In the genomic region with DNA sequence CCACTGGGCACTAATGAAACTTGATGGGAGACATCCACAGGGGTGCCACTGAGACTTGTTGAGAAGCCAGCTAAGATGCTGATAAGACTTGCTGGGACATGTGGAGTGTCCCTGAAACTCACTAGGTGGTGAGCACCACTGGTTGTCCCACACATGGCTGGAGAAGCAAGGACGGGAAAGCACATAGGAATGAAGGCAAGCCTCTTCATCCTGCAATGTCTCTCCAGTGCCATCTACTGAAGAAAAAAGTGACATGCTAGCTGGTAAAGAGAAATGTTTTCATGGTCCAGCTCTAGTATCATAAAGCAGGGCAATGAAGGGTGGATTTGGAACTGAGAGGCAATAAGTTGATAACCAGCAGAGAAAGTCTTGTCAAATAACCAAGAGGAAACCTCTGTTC, we compare ENCODE assay signal across 10 cellular contexts.
DNase-seq lines count a peak whose midpoint lies in the region; ATAC-seq and TF ChIP-seq lines count a peak whose summit lies in the region.
"Had no signal": no experiment of that assay in that cellular context is flagged by ENCODE, and none has a peak within 500 bp of the region (broad histone marks: within the 10 kb centered on the region; RNA-seq: fewer than 3 reads in every experiment).

No MANE protein-coding gene starts in this region.

- WGBS in liver, result 63% methylated on average over 1 of the region's 1 CpG

- CTCF ChIA-PET in HEK293T (lab: Yijun Ruan, JAX), result no interaction called here

- DNase-seq in DMS53 (lab: John Stamatoyannopoulos, UW) (peak; percentile 72), HEK293T (ENCODE audit: extremely low spot score) (peak; percentile 12), RWPE2 (ENCODE audit: low spot score) (no peak), NOMO-1 treated with DMSO at 0.1 percent for 48 hours (lab: John Stamatoyannopoulos, UW; ENCODE audit: unreplicated experiment) (no peak), NCI-H1417 (lab: John Stamatoyannopoulos, UW) (no peak), NCI-H146 (lab: John Stamatoyannopoulos, UW) (no peak)
- DNase-seq: DMS79 treated with DMSO at 0.1 percent for 48 hours; nucleus accumbens; stimulated activated naive B cell treated with anti-CD40 and anti-IgM and Interleukin-4, amounts not matched to agents 10 μg/mL and 1 μg/mL and 100 μg/mL, for 72 hours had no signal

- H3K4me1 ChIP-seq in RWPE2 (ENCODE audit: insufficient read depth, poor library complexity, severe bottlenecking) (no peaks in the 10 kb centered on the region), liver (ENCODE audit: control insufficient read depth in 4 of 4, insufficient read depth in 4 of 4, low read length in 3 of 4) (peaks cover 0 to 17% (median 5%) of the 10 kb centered on the region in 4 donors)

- TF ChIP-seq RAD21 in liver (IDR thresholded peaks at IDR 0.05), result peak; percentile 51 to 63

- POLR2A ChIA-PET in HEK293T (lab: Yijun Ruan, JAX), result no interaction called here

- ATAC-seq in RWPE2 (ENCODE audit: low read depth), result no peak
- ATAC-seq: stimulated activated naive B cell treated with anti-CD40 and anti-IgM and Interleukin-4, amounts not matched to agents 10 μg/mL and 1 μg/mL and 100 μg/mL, for 72 hours had no signal

- no peak overlapping the region for H3K9ac ChIP-seq in liver (ENCODE audit: low read depth in 1 of 2, low read length in 2 of 2)

- no peak overlapping the region for H3K27ac ChIP-seq in RWPE2 (ENCODE audit: poor library complexity, severe bottlenecking)
- H3K27ac ChIP-seq in liver (ENCODE audit: low read depth in 1 of 2, low read length in 2 of 2), result no peak overlapping the region

- H3K27me3 ChIP-seq in RWPE2 (ENCODE audit: insufficient read depth, poor library complexity, severe bottlenecking), result no peaks in the 10 kb centered on the region
- H3K27me3 ChIP-seq in liver (ENCODE audit: control insufficient read depth in 4 of 4, insufficient read depth in 4 of 4, low read length in 3 of 4), result peaks cover 0 to 3% (median 0%) of the 10 kb centered on the region in 4 donors

- H3K36me3 ChIP-seq in RWPE2 (ENCODE audit: low read depth) (no peaks in the 10 kb centered on the region), liver (ENCODE audit: control insufficient read depth in 4 of 4, insufficient read depth in 3 of 4, low read depth in 1 of 4, low read length in 3 of 4) (no peaks in the 10 kb centered on the region)

- no peak overlapping the region for H3K4me3 ChIP-seq in RWPE2 (ENCODE audit: severe bottlenecking)
- H3K4me3 ChIP-seq in liver (ENCODE audit: low read depth in 1 of 3, low read length in 3 of 3), result no peak overlapping the region

- peak; percentile 49 for TF ChIP-seq CTCF in RWPE2 (IDR thresholded peaks at IDR 0.05; ENCODE audit: poor library complexity, severe bottlenecking)
- TF ChIP-seq CTCF in liver (IDR thresholded peaks at IDR 0.05; ENCODE audit: low read depth, low read length, missing input control), result peak; percentile 14

- H3K9me3 ChIP-seq in RWPE2 (ENCODE audit: severe bottlenecking) (no peaks in the 10 kb centered on the region), liver (ENCODE audit: control insufficient read depth in 4 of 4, low read length in 3 of 4) (no peaks in the 10 kb centered on the region)

TF ChIP-seq in HEK293T, 16 proteins besides CTCF, POLR2A, EP300 and RAD21:
- TF ChIP-seq ELF4 (IDR thresholded peaks at IDR 0.05), result no peak
- TF ChIP-seq TARDBP (IDR thresholded peaks at IDR 0.05), result no peak
- no peak for TF ChIP-seq L3MBTL2 (conservative IDR thresholded peaks at IDR 0.05)
- TF ChIP-seq NFRKB (IDR thresholded peaks at IDR 0.05), result no peak
- no peak for TF ChIP-seq ARNT (IDR thresholded peaks at IDR 0.05)
- no peak for TF ChIP-seq FOXA1 (IDR thresholded peaks at IDR 0.05)
- TF ChIP-seq LEF1 (IDR thresholded peaks at IDR 0.05; ENCODE audit: borderline replicate concordance), result no peak
- no peak for TF ChIP-seq HDGF (IDR thresholded peaks at IDR 0.05; ENCODE audit: borderline replicate concordance)
- TF ChIP-seq FOXK2 (IDR thresholded peaks at IDR 0.05), result no peak
- TF ChIP-seq BHLHE40 (IDR thresholded peaks at IDR 0.05; ENCODE audit: borderline replicate concordance), result no peak
- TF ChIP-seq, protein P1, sequence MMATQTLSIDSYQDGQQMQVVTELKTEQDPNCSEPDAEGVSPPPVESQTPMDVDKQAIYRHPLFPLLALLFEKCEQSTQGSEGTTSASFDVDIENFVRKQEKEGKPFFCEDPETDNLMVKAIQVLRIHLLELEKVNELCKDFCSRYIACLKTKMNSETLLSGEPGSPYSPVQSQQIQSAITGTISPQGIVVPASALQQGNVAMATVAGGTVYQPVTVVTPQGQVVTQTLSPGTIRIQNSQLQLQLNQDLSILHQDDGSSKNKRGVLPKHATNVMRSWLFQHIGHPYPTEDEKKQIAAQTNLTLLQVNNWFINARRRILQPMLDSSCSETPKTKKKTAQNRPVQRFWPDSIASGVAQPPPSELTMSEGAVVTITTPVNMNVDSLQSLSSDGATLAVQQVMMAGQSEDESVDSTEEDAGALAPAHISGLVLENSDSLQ (IDR thresholded peaks at IDR 0.05), result no peak
- no peak for TF ChIP-seq SUZ12 (IDR thresholded peaks at IDR 0.05)

TF ChIP-seq in liver, 16 proteins besides CTCF, POLR2A, EP300 and RAD21:
- TF ChIP-seq SP1 (IDR thresholded peaks at IDR 0.05) (no peak), GABPA (IDR thresholded peaks at IDR 0.05 in 1 of 2, conservative IDR thresholded peaks at IDR 0.05 in 1 of 2) (no peak), RXRA (IDR thresholded peaks at IDR 0.05) (no peak), HNF4A (conservative IDR thresholded peaks at IDR 0.05) (no peak), HNF4G (IDR thresholded peaks at IDR 0.05) (no peak), TAF1 (conservative IDR thresholded peaks at IDR 0.05) (no peak), FOXA2 (IDR thresholded peaks at IDR 0.05) (no peak), YY1 (IDR thresholded peaks at IDR 0.05) (no peak), FOXA1 (IDR thresholded peaks at IDR 0.05) (no peak), JUND (IDR thresholded peaks at IDR 0.05) (no peak), NR2F2 (IDR thresholded peaks at IDR 0.05) (no peak)
- TF ChIP-seq, protein P2, sequence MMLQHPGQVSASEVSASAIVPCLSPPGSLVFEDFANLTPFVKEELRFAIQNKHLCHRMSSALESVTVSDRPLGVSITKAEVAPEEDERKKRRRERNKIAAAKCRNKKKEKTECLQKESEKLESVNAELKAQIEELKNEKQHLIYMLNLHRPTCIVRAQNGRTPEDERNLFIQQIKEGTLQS (IDR thresholded peaks at IDR 0.05), result no peak
- TF ChIP-seq, protein P3, sequence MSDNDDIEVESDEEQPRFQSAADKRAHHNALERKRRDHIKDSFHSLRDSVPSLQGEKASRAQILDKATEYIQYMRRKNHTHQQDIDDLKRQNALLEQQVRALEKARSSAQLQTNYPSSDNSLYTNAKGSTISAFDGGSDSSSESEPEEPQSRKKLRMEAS (IDR thresholded peaks at IDR 0.05), result no peak
- TF ChIP-seq, protein P4, sequence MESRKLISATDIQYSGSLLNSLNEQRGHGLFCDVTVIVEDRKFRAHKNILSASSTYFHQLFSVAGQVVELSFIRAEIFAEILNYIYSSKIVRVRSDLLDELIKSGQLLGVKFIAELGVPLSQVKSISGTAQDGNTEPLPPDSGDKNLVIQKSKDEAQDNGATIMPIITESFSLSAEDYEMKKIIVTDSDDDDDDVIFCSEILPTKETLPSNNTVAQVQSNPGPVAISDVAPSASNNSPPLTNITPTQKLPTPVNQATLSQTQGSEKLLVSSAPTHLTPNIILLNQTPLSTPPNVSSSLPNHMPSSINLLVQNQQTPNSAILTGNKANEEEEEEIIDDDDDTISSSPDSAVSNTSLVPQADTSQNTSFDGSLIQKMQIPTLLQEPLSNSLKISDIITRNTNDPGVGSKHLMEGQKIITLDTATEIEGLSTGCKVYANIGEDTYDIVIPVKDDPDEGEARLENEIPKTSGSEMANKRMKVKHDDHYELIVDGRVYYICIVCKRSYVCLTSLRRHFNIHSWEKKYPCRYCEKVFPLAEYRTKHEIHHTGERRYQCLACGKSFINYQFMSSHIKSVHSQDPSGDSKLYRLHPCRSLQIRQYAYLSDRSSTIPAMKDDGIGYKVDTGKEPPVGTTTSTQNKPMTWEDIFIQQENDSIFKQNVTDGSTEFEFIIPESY (IDR thresholded peaks at IDR 0.05), result no peak

Comparison
In these comparisons a context has a peak if more than half of its experiments do, and no peak if none do; other contexts are left out.
1. DNase-seq: peak in DMS53 (single experiment) and HEK293T (single experiment); none in RWPE2 (single experiment), NOMO-1 treated with DMSO at 0.1 percent for 48 hours (single experiment), NCI-H1417 (0 of 3) and NCI-H146 (single experiment).